1 cellular context compared by ENCODE assay signal in genomic region chr5:132177691-132178149, GRCh38.
TF ChIP-seq lines count a peak whose summit lies in the region.

No MANE protein-coding gene starts in this region.

TF ChIP-seq in K562, 482 proteins besides CTCF, POLR2A, EP300 and RAD21 (continued from another document and continues in another):
- TF ChIP-seq ZEB2 (IDR thresholded peaks at IDR 0.05) = no peak; the same call in 1 of the 2 replicates
- TF ChIP-seq ZNF143 (CRISPR knock-in tag; IDR thresholded peaks at IDR 0.05) = no peak
- peak; percentile 75 for TF ChIP-seq CUX1 (CRISPR knock-in tag; IDR thresholded peaks at IDR 0.05)
- TF ChIP-seq, protein P1, sequence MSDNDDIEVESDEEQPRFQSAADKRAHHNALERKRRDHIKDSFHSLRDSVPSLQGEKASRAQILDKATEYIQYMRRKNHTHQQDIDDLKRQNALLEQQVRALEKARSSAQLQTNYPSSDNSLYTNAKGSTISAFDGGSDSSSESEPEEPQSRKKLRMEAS (CRISPR knock-in tag; IDR thresholded peaks at IDR 0.05) = peak; percentile 35; the same call in 1 of the 2 replicates
- no peak for TF ChIP-seq POLR2B (IDR thresholded peaks at IDR 0.05; ENCODE audit: low read depth, partially characterized antibody)
- peak; percentile 69 for TF ChIP-seq ZNF395 (CRISPR knock-in tag; IDR thresholded peaks at IDR 0.05)
- no peak for TF ChIP-seq ETS1 (conservative IDR thresholded peaks at IDR 0.05; ENCODE audit: control insufficient read depth, low read depth, low read length)
- no peak for TF ChIP-seq BRD4 (IDR thresholded peaks at IDR 0.05)
- no peak for TF ChIP-seq SMAD2 (IDR thresholded peaks at IDR 0.05; ENCODE audit: low read depth, low read length)
- TF ChIP-seq RNF2 (IDR thresholded peaks at IDR 0.05) = peak; percentile 79
- no peak for TF ChIP-seq YY1 (IDR thresholded peaks at IDR 0.05; ENCODE audit: borderline replicate concordance in 1 of 3, control insufficient read depth in 1 of 3, extremely low read depth in 1 of 3, insufficient read depth in 3 of 3, insufficient read length in 1 of 3, insufficient replicate concordance in 2 of 3, low read depth in 1 of 3, low read length in 2 of 3)
- TF ChIP-seq NFE2L1 (tag; IDR thresholded peaks at IDR 0.05; ENCODE audit: borderline replicate concordance, low read depth) = no peak
- TF ChIP-seq SMAD4 (CRISPR knock-in tag; conservative IDR thresholded peaks at IDR 0.05) = peak; percentile 78
- no peak for TF ChIP-seq KAT7 (CRISPR knock-in tag; IDR thresholded peaks at IDR 0.05; ENCODE audit: borderline replicate concordance)
- TF ChIP-seq PRMT5 (CRISPR knock-in tag; IDR thresholded peaks at IDR 0.05) = no peak
- no peak for TF ChIP-seq KLF10 (CRISPR knock-in tag; IDR thresholded peaks at IDR 0.05)
- TF ChIP-seq RUNX1 (IDR thresholded peaks at IDR 0.05; ENCODE audit: low read depth) = no peak
- no peak for TF ChIP-seq TBP (optimal IDR thresholded peaks at IDR 0.05; ENCODE audit: low read depth, low read length)
- no peak for TF ChIP-seq ESRRA (IDR thresholded peaks at IDR 0.05; ENCODE audit: borderline replicate concordance, low read depth)
- peak; percentile 95 for TF ChIP-seq DACH1 (IDR thresholded peaks at IDR 0.05; ENCODE audit: partially characterized antibody)
- TF ChIP-seq, protein P2, sequence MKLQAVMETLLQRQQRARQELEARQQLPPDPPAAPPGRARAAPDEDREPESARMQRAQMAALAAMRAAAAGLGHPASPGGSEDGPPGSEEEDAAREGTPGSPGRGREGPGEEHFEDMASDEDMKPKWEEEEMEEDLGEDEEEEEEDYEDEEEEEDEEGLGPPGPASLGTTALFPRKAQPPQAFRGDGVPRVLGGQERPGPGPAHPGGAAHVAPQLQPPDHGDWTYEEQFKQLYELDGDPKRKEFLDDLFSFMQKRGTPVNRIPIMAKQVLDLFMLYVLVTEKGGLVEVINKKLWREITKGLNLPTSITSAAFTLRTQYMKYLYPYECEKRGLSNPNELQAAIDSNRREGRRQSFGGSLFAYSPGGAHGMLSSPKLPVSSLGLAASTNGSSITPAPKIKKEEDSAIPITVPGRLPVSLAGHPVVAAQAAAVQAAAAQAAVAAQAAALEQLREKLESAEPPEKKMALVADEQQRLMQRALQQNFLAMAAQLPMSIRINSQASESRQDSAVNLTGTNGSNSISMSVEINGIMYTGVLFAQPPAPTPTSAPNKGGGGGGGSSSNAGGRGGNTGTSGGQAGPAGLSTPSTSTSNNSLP (IDR thresholded peaks at IDR 0.05; ENCODE audit: borderline replicate concordance, low read depth, low read length) = no peak
- TF ChIP-seq DMBX1 (CRISPR knock-in tag; IDR thresholded peaks at IDR 0.05; ENCODE audit: borderline replicate concordance) = peak; percentile 84
- no peak for TF ChIP-seq ZNF165 (CRISPR knock-in tag; IDR thresholded peaks at IDR 0.05; ENCODE audit: borderline replicate concordance)
- no peak for TF ChIP-seq CHCHD3 (CRISPR knock-in tag; IDR thresholded peaks at IDR 0.05)
- peak; percentile 42; the same call in 1 of the 2 replicates for TF ChIP-seq ZNF766 (CRISPR knock-in tag; conservative IDR thresholded peaks at IDR 0.05)
- TF ChIP-seq ZNF3 (CRISPR knock-in tag; IDR thresholded peaks at IDR 0.05) = no peak
- no peak for TF ChIP-seq ETS2 (tag; IDR thresholded peaks at IDR 0.05; ENCODE audit: borderline replicate concordance, poor library complexity, severe bottlenecking)
- TF ChIP-seq ZNF277 (CRISPR knock-in tag; IDR thresholded peaks at IDR 0.05; ENCODE audit: borderline replicate concordance) = no peak
- TF ChIP-seq ZKSCAN8 (CRISPR knock-in tag; IDR thresholded peaks at IDR 0.05) = peak; percentile 44; the same call in 1 of the 2 replicates
- TF ChIP-seq HNRNPLL (IDR thresholded peaks at IDR 0.05; ENCODE audit: low read depth, low read length, poor library complexity, severe bottlenecking) = peak; percentile 74
- no peak for TF ChIP-seq KDM5B (IDR thresholded peaks at IDR 0.05; ENCODE audit: insufficient replicate concordance, low read depth, low read length)
- TF ChIP-seq PML (IDR thresholded peaks at IDR 0.05; ENCODE audit: low read length) = no peak
- peak; percentile 67 for TF ChIP-seq CXXC5 (CRISPR knock-in tag; IDR thresholded peaks at IDR 0.05)
- TF ChIP-seq TOE1 (IDR thresholded peaks at IDR 0.05; ENCODE audit: borderline replicate concordance) = peak; percentile 50; the same call in 1 of the 2 replicates
- no peak for TF ChIP-seq TOE1 (CRISPR knock-in tag; IDR thresholded peaks at IDR 0.05; ENCODE audit: borderline replicate concordance, low read depth)
- no peak for TF ChIP-seq CREBBP (IDR thresholded peaks at IDR 0.05; ENCODE audit: low read depth, low read length)
- TF ChIP-seq JUNB (CRISPR knock-in tag; conservative IDR thresholded peaks at IDR 0.05) = no peak
- peak; percentile 44; the same call in 1 of the 2 replicates for TF ChIP-seq CTBP1 (IDR thresholded peaks at IDR 0.05; ENCODE audit: borderline replicate concordance)
- TF ChIP-seq ATF1 (CRISPR knock-in tag; IDR thresholded peaks at IDR 0.05) = no peak
- peak; percentile 60 for TF ChIP-seq ATF1 (tag; IDR thresholded peaks at IDR 0.05)
- no peak for TF ChIP-seq HNRNPUL1 (IDR thresholded peaks at IDR 0.05; ENCODE audit: low read length)
- TF ChIP-seq SNRNP70 (optimal IDR thresholded peaks at IDR 0.05; ENCODE audit: low read depth, low read length) = no peak
- TF ChIP-seq BCOR (IDR thresholded peaks at IDR 0.05) = peak; percentile 80
- TF ChIP-seq, protein P3, sequence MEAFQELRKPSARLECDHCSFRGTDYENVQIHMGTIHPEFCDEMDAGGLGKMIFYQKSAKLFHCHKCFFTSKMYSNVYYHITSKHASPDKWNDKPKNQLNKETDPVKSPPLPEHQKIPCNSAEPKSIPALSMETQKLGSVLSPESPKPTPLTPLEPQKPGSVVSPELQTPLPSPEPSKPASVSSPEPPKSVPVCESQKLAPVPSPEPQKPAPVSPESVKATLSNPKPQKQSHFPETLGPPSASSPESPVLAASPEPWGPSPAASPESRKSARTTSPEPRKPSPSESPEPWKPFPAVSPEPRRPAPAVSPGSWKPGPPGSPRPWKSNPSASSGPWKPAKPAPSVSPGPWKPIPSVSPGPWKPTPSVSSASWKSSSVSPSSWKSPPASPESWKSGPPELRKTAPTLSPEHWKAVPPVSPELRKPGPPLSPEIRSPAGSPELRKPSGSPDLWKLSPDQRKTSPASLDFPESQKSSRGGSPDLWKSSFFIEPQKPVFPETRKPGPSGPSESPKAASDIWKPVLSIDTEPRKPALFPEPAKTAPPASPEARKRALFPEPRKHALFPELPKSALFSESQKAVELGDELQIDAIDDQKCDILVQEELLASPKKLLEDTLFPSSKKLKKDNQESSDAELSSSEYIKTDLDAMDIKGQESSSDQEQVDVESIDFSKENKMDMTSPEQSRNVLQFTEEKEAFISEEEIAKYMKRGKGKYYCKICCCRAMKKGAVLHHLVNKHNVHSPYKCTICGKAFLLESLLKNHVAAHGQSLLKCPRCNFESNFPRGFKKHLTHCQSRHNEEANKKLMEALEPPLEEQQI (IDR thresholded peaks at IDR 0.05) = peak; percentile 30; the same call in 1 of the 2 replicates
- no peak for TF ChIP-seq NFXL1 (CRISPR knock-in tag; IDR thresholded peaks at IDR 0.05)
- no peak for TF ChIP-seq IFI16 (CRISPR knock-in tag; IDR thresholded peaks at IDR 0.05)
- TF ChIP-seq ZSCAN32 (CRISPR knock-in tag; IDR thresholded peaks at IDR 0.05) = no peak
- no peak for TF ChIP-seq FOXJ2 (tag; IDR thresholded peaks at IDR 0.05)
- TF ChIP-seq KAT2B (IDR thresholded peaks at IDR 0.05; ENCODE audit: low read depth, low read length) = no peak
- TF ChIP-seq BACH1 (tag; IDR thresholded peaks at IDR 0.05) = no peak
- no peak for TF ChIP-seq SMARCB1 (IDR thresholded peaks at IDR 0.05; ENCODE audit: insufficient read length, low read depth)
- no peak for TF ChIP-seq PHF20 (IDR thresholded peaks at IDR 0.05; ENCODE audit: partially characterized antibody)
- TF ChIP-seq ZNF41 (CRISPR knock-in tag; conservative IDR thresholded peaks at IDR 0.05) = no peak
- TF ChIP-seq NCOA6 (IDR thresholded peaks at IDR 0.05) = no peak
- TF ChIP-seq GATAD2B (IDR thresholded peaks at IDR 0.05; ENCODE audit: borderline replicate concordance) = no peak
- peak; percentile 48; the same call in 1 of the 2 replicates for TF ChIP-seq NCOA1 (IDR thresholded peaks at IDR 0.05; ENCODE audit: low read depth)
- 0 out of 2 replicates have a peak, but pooled peaks have one; percentile 59 for TF ChIP-seq ZNF175 (CRISPR knock-in tag; IDR thresholded peaks at IDR 0.05; ENCODE audit: low read depth)
- no peak for TF ChIP-seq MLX (CRISPR knock-in tag; conservative IDR thresholded peaks at IDR 0.05)
- TF ChIP-seq NFIX (CRISPR knock-in tag; IDR thresholded peaks at IDR 0.05; ENCODE audit: low read depth) = no peak
- TF ChIP-seq, protein P4, sequence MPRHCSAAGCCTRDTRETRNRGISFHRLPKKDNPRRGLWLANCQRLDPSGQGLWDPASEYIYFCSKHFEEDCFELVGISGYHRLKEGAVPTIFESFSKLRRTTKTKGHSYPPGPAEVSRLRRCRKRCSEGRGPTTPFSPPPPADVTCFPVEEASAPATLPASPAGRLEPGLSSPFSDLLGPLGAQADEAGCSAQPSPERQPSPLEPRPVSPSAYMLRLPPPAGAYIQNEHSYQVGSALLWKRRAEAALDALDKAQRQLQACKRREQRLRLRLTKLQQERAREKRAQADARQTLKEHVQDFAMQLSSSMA (CRISPR knock-in tag; IDR thresholded peaks at IDR 0.05) = no peak
